Comparison of ENCODE assay signal across 8 cellular contexts in genomic region chr22:28116261-28116673, GRCh38.
A peak's percentile ranks its signal among the peaks of the same experiment; 100 is the strongest.
DNase-seq lines count a peak whose midpoint lies in the region; TF ChIP-seq lines count a peak whose summit lies in the region.

No MANE protein-coding gene starts in this region.

- H3K4me3 Mint-ChIP-seq in mesothelial cell of epicardium (no peak overlapping the region), Caco-2 (ENCODE audit: unreplicated experiment) (no peak overlapping the region)

- intact Hi-C loops in Caco-2 (cut with micrococcal nuclease; ENCODE audit: unreplicated experiment) = no loop called here

- POLR2A ChIA-PET in Caco-2 (lab: Charles Lee) = no interaction called here

- TF ChIP-seq CTCF in epithelial cell of esophagus (IDR thresholded peaks at IDR 0.05; ENCODE audit: insufficient read depth, low read depth, low read length, missing control alignments) (no peak), mesothelial cell of epicardium (IDR thresholded peaks at IDR 0.05; ENCODE audit: unreplicated experiment) (no peak), Caco-2 (IDR thresholded peaks at IDR 0.05; ENCODE audit: insufficient read depth in 1 of 2, low read depth in 1 of 2, low read length in 1 of 2, severe bottlenecking in 1 of 2, unreplicated experiment in 1 of 2) (no peak)

- no peaks in the 10 kb centered on the region for H3K36me3 Mint-ChIP-seq in mesothelial cell of epicardium
- no peaks in the 10 kb centered on the region for H3K36me3 Mint-ChIP-seq in Caco-2 (ENCODE audit: insufficient read depth, unreplicated experiment)

- H3K27ac Mint-ChIP-seq in mesothelial cell of epicardium (peak overlapping the region; percentile 98), Caco-2 (ENCODE audit: unreplicated experiment) (no peak overlapping the region)

- no TSS peak for BruUV-seq in Caco-2 (replicated peaks; lab: Mats Ljungman, UMichigan)

- H3K4me1 ChIP-seq in Caco-2 = no peaks in the 10 kb centered on the region

- H3K9me3 Mint-ChIP-seq in mesothelial cell of epicardium (no peaks in the 10 kb centered on the region), Caco-2 (ENCODE audit: unreplicated experiment) (no peaks in the 10 kb centered on the region)

- DNase-seq in A172 (ENCODE audit: low spot score) = peak; percentile 50
- DNase-seq in M059J (ENCODE audit: low read depth) = peak; percentile 89
- peak; percentile 97 for DNase-seq in epithelial cell of esophagus (ENCODE audit: low read depth)
- DNase-seq in mesothelial cell of epicardium (ENCODE audit: low spot score in 2 of 2, unreplicated experiment in 2 of 2) = peak; percentile 25 to 60
- DNase-seq in T-helper 1 cell = no peak
- no peak for DNase-seq in activated CD4-positive, alpha-beta T cell treated with anti-CD3 and anti-CD28 coated beads, Interleukin-2, amount 50 U/mL, for 48 hours
- DNase-seq in Caco-2 = no peak
- DNase-seq in NCI-H510A (lab: John Stamatoyannopoulos, UW) = no peak

- H3K4me1 Mint-ChIP-seq in mesothelial cell of epicardium (peaks cover 62% of the 10 kb centered on the region), Caco-2 (ENCODE audit: low read depth, unreplicated experiment) (no peaks in the 10 kb centered on the region)

- H3K4me3 ChIP-seq in epithelial cell of esophagus (ENCODE audit: low read length) (no peak overlapping the region), Caco-2 (ENCODE audit: low read depth, low read length) (no peak overlapping the region)

- no peaks in the 10 kb centered on the region for H3K9me3 ChIP-seq in Caco-2

- CTCF ChIA-PET in Caco-2 (lab: Charles Lee) = no interaction called here

- H3K36me3 ChIP-seq in Caco-2 (ENCODE audit: control insufficient read depth, insufficient read depth, low read length) = no peaks in the 10 kb centered on the region

- no peaks in the 10 kb centered on the region; the same call in 1 of the 2 replicates for H3K27me3 ChIP-seq in Caco-2 (replicated peaks; ENCODE audit: control insufficient read depth, insufficient read depth, low read length)

- no peaks in the 10 kb centered on the region for H3K27me3 Mint-ChIP-seq in mesothelial cell of epicardium (ENCODE audit: low read depth)
- H3K27me3 Mint-ChIP-seq in Caco-2 (ENCODE audit: insufficient read depth, unreplicated experiment) = peaks cover 3% of the 10 kb centered on the region

Comparison
In these comparisons a context has a peak if more than half of its experiments do, and no peak if none do; other contexts are left out.
1. DNase-seq: peak in A172 (single experiment), M059J (single experiment), epithelial cell of esophagus (single experiment) and mesothelial cell of epicardium (2 of 2); none in T-helper 1 cell (0 of 5), activated CD4-positive, alpha-beta T cell treated with anti-CD3 and anti-CD28 coated beads, Interleukin-2, amount 50 U/mL, for 48 hours (0 of 2), Caco-2 (0 of 2) and NCI-H510A (single experiment).